Comparison of ENCODE assay signal across 16 cellular contexts in genomic region chr11:33931032-33931431, GRCh38. TPM values are rescaled to one million over a fixed set of nuclear protein-coding genes. Genes with fewer than 3 reads are reported as not detected.
DNase-seq lines count a peak whose midpoint lies in the region; ATAC-seq and TF ChIP-seq lines count a peak whose summit lies in the region.
"Had no signal": no experiment of that assay in that cellular context is flagged by ENCODE, and none has a peak within 500 bp of the region (broad histone marks: within the 10 kb centered on the region; RNA-seq: fewer than 3 reads in every experiment).

No MANE protein-coding gene starts in this region.

- H3K36me3 ChIP-seq in upper lobe of left lung, result no peaks in the 10 kb centered on the region

- no peaks in the 10 kb centered on the region for H3K9me3 ChIP-seq in upper lobe of left lung
- H3K9me3 ChIP-seq: testis had no signal

- H3K36me3 Mint-ChIP-seq in endothelial cell (ENCODE audit: low read depth, unreplicated experiment) (peaks cover 13% of the 10 kb centered on the region), nephron (ENCODE audit: low read depth) (no peaks in the 10 kb centered on the region)
- H3K36me3 Mint-ChIP-seq in activated T-cell treated with anti-CD3 and anti-CD28 coated beads, Interleukin-2, amount 50 U/mL, for 24 hours (ENCODE audit: low read depth), result no peaks in the 10 kb centered on the region

- TF ChIP-seq EP300 in upper lobe of left lung (IDR thresholded peaks at IDR 0.05), result no peak

- peak overlapping the region; percentile 74 to 87 (median 82) for H3K27ac ChIP-seq in upper lobe of left lung
- H3K27ac ChIP-seq: A549 had no signal

- H3K4me1 Mint-ChIP-seq in endothelial cell (ENCODE audit: unreplicated experiment) (peaks cover 59% of the 10 kb centered on the region), nephron (peaks cover 53% of the 10 kb centered on the region)
- H3K4me1 Mint-ChIP-seq in activated T-cell treated with anti-CD3 and anti-CD28 coated beads, Interleukin-2, amount 50 U/mL, for 24 hours (ENCODE audit: low read depth), result peaks cover 2% of the 10 kb centered on the region

- WGBS in upper lobe of left lung, 2 donors, result 44 to 45% methylated on average over 2 of the region's 2 CpGs

- H3K4me3 Mint-ChIP-seq in endothelial cell (ENCODE audit: unreplicated experiment) (peak overlapping the region; percentile 1), nephron (no peak overlapping the region)
- no peak overlapping the region for H3K4me3 Mint-ChIP-seq in activated T-cell treated with anti-CD3 and anti-CD28 coated beads, Interleukin-2, amount 50 U/mL, for 24 hours
- H3K4me3 Mint-ChIP-seq: naive thymus-derived CD4-positive, alpha-beta T cell; T-helper 17 cell had no signal

- H3K27ac Mint-ChIP-seq in endothelial cell (ENCODE audit: unreplicated experiment), result peak overlapping the region; percentile 98
- H3K27ac Mint-ChIP-seq in nephron, result peak overlapping the region; percentile 18 to 30 (median 23)
- H3K27ac Mint-ChIP-seq in activated T-cell treated with anti-CD3 and anti-CD28 coated beads, Interleukin-2, amount 50 U/mL, for 24 hours, result no peak overlapping the region
- H3K27ac Mint-ChIP-seq: naive thymus-derived CD4-positive, alpha-beta T cell; T-helper 17 cell had no signal

- intact Hi-C loops in Right ventricle myocardium superior (cut with DNase I), result no loop called here
- intact Hi-C loops in cardiac septum (cut with DNase I), result no loop called here

- DNase-seq in Right ventricle myocardium superior (no peak), cardiac septum (ENCODE audit: low spot score) (no peak), endothelial cell (ENCODE audit: low spot score) (no peak), upper lobe of left lung (no peak)
- DNase-seq in activated T-cell treated with anti-CD3 and anti-CD28 coated beads, Interleukin-2, amount 50 U/mL, for 24 hours, result no peak
- DNase-seq in stimulated activated CD4-positive, alpha-beta T cell treated with anti-CD3 and anti-CD28 coated beads, Interleukin-4, amount 100 ng/mL, for 4 hours, result no peak
- DNase-seq: activated CD4-positive, alpha-beta T cell treated with anti-CD3 and anti-CD28 coated beads, Interleukin-2, amount 50 U/mL, for 1 hour; activated gamma-delta T cell treated with Interleukin-2 at 50 U/mL for 16 hours; central memory CD4-positive, alpha-beta T cell; naive thymus-derived CD4-positive, alpha-beta T cell; NCI-H1092 treated with DMSO at 0.1 percent for 48 hours; T-helper 17 cell had no signal

- H3K4me3 ChIP-seq in upper lobe of left lung, result no peak overlapping the region
- H3K4me3 ChIP-seq: A549, testis had no signal

- no peaks in the 10 kb centered on the region for H3K27me3 ChIP-seq in upper lobe of left lung
- H3K27me3 ChIP-seq: testis had no signal

- H3K4me1 ChIP-seq in upper lobe of left lung, result peaks cover 35 to 59% (median 55%) of the 10 kb centered on the region in 4 donors
- H3K4me1 ChIP-seq: A549 had no signal

- no peak for TF ChIP-seq CTCF in endothelial cell (IDR thresholded peaks at IDR 0.05; ENCODE audit: unreplicated experiment)
- TF ChIP-seq CTCF in nephron (IDR thresholded peaks at IDR 0.05; ENCODE audit: unreplicated experiment in 3 of 3), result no peak
- TF ChIP-seq CTCF in upper lobe of left lung (IDR thresholded peaks at IDR 0.05), result no peak

- H3K27me3 Mint-ChIP-seq in endothelial cell (ENCODE audit: unreplicated experiment) (peaks cover 10% of the 10 kb centered on the region), nephron (ENCODE audit: low read depth) (peaks cover 13% of the 10 kb centered on the region)
- peaks cover 14% of the 10 kb centered on the region for H3K27me3 Mint-ChIP-seq in activated T-cell treated with anti-CD3 and anti-CD28 coated beads, Interleukin-2, amount 50 U/mL, for 24 hours

- ATAC-seq in Right ventricle myocardium superior (ENCODE audit: poor library complexity), result peak; percentile 11
- ATAC-seq in upper lobe of left lung (ENCODE audit: low FRiP score in 2 of 2), result peak in 1 of 2 donors; percentile 16
- ATAC-seq in GM18519 (IDR thresholded peaks at IDR 0.05; ENCODE audit: low FRiP score, unreplicated experiment), result no peak
- ATAC-seq: A549, T-helper 17 cell had no signal

- H3K9me3 Mint-ChIP-seq in endothelial cell (ENCODE audit: unreplicated experiment), result no peaks in the 10 kb centered on the region
- peaks cover 7% of the 10 kb centered on the region for H3K9me3 Mint-ChIP-seq in nephron
- H3K9me3 Mint-ChIP-seq in activated T-cell treated with anti-CD3 and anti-CD28 coated beads, Interleukin-2, amount 50 U/mL, for 24 hours, result peaks cover 9% of the 10 kb centered on the region

- no peak for TF ChIP-seq POLR2A in upper lobe of left lung (IDR thresholded peaks at IDR 0.05)

RNA-seq across cellular contexts. Expression of gene LMO2, which starts 39.2 kb away (rescaled TPM):
- 9.1 TPM for total RNA-seq in Right ventricle myocardium superior
- total RNA-seq in cardiac septum, result 10.9 TPM
- 223 TPM for total RNA-seq in endothelial cell (ENCODE audit: unreplicated experiment)
- total RNA-seq in upper lobe of left lung, result 10 to 100 TPM in 5 of 6 donors, 1 to 10 TPM in 1; 7.3 to 58.5 (median 34.1) TPM
